Comparison of ENCODE assay signal across 17 cellular contexts in the genomic region with DNA sequence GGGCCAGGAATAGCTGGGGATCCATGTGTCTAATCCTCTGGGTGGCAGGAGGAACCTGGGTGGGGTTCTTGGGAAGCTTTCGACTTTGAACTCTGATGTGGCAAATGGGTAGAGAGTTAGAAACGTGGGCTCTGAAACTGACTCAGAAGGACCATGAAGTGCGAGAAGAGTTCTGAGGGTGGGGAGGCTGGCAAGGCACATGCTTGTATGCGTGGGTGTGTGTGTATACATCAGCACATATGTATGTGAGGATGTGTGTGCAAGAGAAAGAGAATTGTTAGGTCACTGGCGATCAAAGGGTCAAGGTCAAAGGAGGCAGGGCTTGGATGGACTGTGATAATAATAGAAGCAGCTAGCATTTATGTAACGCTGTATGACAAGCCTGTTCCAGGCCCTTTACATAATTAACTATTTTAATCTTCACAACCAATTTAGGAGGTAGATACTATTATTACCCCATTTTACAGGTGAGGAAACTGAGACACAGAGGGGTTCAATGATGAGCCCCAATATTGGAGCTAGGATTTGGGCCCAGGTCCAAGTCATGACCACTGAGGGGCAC.
"Had no signal": no experiment of that assay in that cellular context is flagged by ENCODE, and none has a peak within 500 bp of the region (broad histone marks: within the 10 kb centered on the region; RNA-seq: fewer than 3 reads in every experiment).

No MANE protein-coding gene starts in this region.

- H3K36me3 Mint-ChIP-seq: neural progenitor cell; stimulated activated memory B cell treated with anti-CD40 and anti-IgM and Interleukin-4, amounts not matched to agents 10 μg/mL and 1 μg/mL and 100 μg/mL, for 72 hours had no signal

- ATAC-seq: activated CD4-positive, CD25-positive, alpha-beta regulatory T cell treated with anti-CD3 and anti-CD28 coated beads, Interleukin-2, amount 50 U/mL, for 24 hours; left lung; stimulated activated memory B cell treated with anti-CD40 and anti-IgM and Interleukin-4, amounts not matched to agents 10 μg/mL and 1 μg/mL and 100 μg/mL, for 72 hours had no signal

- H3K27ac Mint-ChIP-seq: activated T-helper 1 cell treated with anti-CD3 and anti-CD28 coated beads, Interleukin-12 subunit alpha, Interleukin-12 subunit beta, Interleukin-2, Interleukin-4 antibody, amounts not matched to agents 30 ng/mL and 10 ng/mL and 1 ng/mL, durations not matched to agents 14 hours and 24 hours and 36 hours; endodermal cell; stimulated activated memory B cell treated with anti-CD40 and anti-IgM and Interleukin-4, amounts not matched to agents 10 μg/mL and 1 μg/mL and 100 μg/mL, for 72 hours had no signal

- H3K9me3 Mint-ChIP-seq: activated T-helper 1 cell treated with anti-CD3 and anti-CD28 coated beads, Interleukin-12 subunit alpha, Interleukin-12 subunit beta, Interleukin-2, Interleukin-4 antibody, amounts not matched to agents 30 ng/mL and 10 ng/mL and 1 ng/mL, durations not matched to agents 14 hours and 24 hours and 36 hours; central memory CD8-positive, alpha-beta T cell; endodermal cell; neural progenitor cell; stimulated activated memory B cell treated with anti-CD40 and anti-IgM and Interleukin-4, amounts not matched to agents 10 μg/mL and 1 μg/mL and 100 μg/mL, for 72 hours had no signal

- H3K4me1 Mint-ChIP-seq: central memory CD8-positive, alpha-beta T cell; stimulated activated memory B cell treated with anti-CD40 and anti-IgM and Interleukin-4, amounts not matched to agents 10 μg/mL and 1 μg/mL and 100 μg/mL, for 72 hours had no signal

- H3K4me3 Mint-ChIP-seq: activated T-helper 1 cell treated with anti-CD3 and anti-CD28 coated beads, Interleukin-12 subunit alpha, Interleukin-12 subunit beta, Interleukin-2, Interleukin-4 antibody, amounts not matched to agents 30 ng/mL and 10 ng/mL and 1 ng/mL, durations not matched to agents 14 hours and 24 hours and 36 hours; central memory CD8-positive, alpha-beta T cell; endodermal cell; neural progenitor cell; stimulated activated memory B cell treated with anti-CD40 and anti-IgM and Interleukin-4, amounts not matched to agents 10 μg/mL and 1 μg/mL and 100 μg/mL, for 72 hours had no signal

- DNase-seq: activated naive CD4-positive, alpha-beta T cell treated with Interleukin-2 at 50 U/mL for 16 hours; aorta; colonic mucosa; left lung; small intestine; stimulated activated CD4-positive, alpha-beta T cell treated with anti-CD3 and anti-CD28 coated beads, Interleukin-15, amount 100 ng/mL, for 24 hours; stimulated activated CD4-positive, alpha-beta T cell treated with anti-CD3 and anti-CD28 coated beads, Interleukin-4, amount 100 ng/mL, for 24 hours; T1000 had no signal

- H3K4me3 ChIP-seq: colonic mucosa, left lung, neural progenitor cell, prostate gland, right atrium auricular region, thoracic aorta had no signal
